8 cellular contexts compared by ENCODE assay signal in the genomic region with DNA sequence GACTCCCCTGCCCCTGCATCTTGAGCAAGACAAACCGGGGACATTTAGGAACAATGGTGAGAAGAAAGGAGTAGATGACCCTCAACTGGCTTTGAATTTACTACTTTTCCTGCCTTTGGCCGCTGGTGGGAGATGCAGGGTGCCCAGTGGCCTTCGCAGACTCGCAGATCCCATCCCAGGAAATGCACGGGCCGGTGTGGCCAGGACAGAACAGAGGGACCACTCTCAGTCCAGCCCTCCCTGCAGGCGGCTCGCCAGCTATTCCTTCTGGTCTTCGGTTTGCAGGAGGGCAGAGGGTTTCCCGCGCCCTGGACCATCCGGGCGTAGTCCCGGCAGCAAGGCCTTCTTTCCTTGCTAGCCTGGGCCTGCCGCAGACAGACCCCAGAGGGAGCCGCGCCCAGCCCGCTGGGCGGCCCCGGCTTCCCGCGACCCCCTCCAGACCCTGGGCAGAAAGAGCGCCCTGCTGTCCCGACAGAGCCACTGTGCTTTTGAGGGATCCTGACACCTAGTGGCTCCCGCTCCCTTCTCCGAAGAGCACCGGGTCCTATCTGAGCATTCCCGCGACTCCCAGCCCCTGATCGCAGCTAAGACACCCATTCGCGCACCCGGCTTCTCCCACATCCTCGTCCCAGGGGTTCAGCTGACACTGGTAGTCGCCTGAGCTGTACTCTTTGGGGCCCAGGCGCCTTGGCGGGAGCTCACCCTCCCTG. TPM values are rescaled to one million over a fixed set of nuclear protein-coding genes. Genes with fewer than 3 reads are reported as not detected.
A peak's percentile ranks its signal among the peaks of the same experiment; 100 is the strongest.
DNase-seq lines count a peak whose midpoint lies in the region; ATAC-seq, FAIRE-seq and TF ChIP-seq lines count a peak whose summit lies in the region.
"Had no signal": no experiment of that assay in that cellular context is flagged by ENCODE, and none has a peak within 500 bp of the region (broad histone marks: within the 10 kb centered on the region; RNA-seq: fewer than 3 reads in every experiment).

No MANE protein-coding gene starts in this region.

- H3K4me2 ChIP-seq in GM23248 (ENCODE audit: unreplicated experiment): no peak overlapping the region

- no peak for TF ChIP-seq CTCF in pancreas (IDR thresholded peaks at IDR 0.05)

- intact Hi-C loops in pancreas (cut with DNase I): no loop called here

- H3F3A ChIP-seq in GM23248 (ENCODE audit: insufficient read depth): no peaks in the 10 kb centered on the region

- no peaks in the 10 kb centered on the region for H4K20me1 ChIP-seq in GM23248 (ENCODE audit: insufficient read depth)

- no peak overlapping the region for H2AFZ ChIP-seq in GM23248

- WGBS in GM23248 (ENCODE audit: low coverage in 1 of 2, low lambda C conversion rate in 2 of 2, missing lambda C conversion rate in 2 of 2), 2 experiments: 25 to 28% methylated on average over 27 to 36 of the region's 37 CpGs
- 44 to 49% methylated on average over 37 of the region's 37 CpGs for WGBS in pancreas, 2 donors

- ATAC-seq in pancreas: peak in 1 of 4 donors; percentile 11
- ATAC-seq in HG03571 (IDR thresholded peaks at IDR 0.05; ENCODE audit: unreplicated experiment): no peak
- ATAC-seq in HG03432 (IDR thresholded peaks at IDR 0.05; ENCODE audit: unreplicated experiment): no peak
- ATAC-seq in HG02870 (IDR thresholded peaks at IDR 0.05; ENCODE audit: unreplicated experiment): no peak
- ATAC-seq: K562 had no signal

- no peaks in the 10 kb centered on the region for H3K9me3 ChIP-seq in GM23248 (ENCODE audit: low read depth)
- H3K9me3 ChIP-seq in NT2/D1 (ENCODE audit: insufficient read depth, low read length): peaks cover 4% of the 10 kb centered on the region; the same call in 1 of the 2 replicates
- H3K9me3 ChIP-seq in pancreas: no peaks in the 10 kb centered on the region

- no peaks in the 10 kb centered on the region for H3K4me1 ChIP-seq in GM23248 (ENCODE audit: insufficient read depth)
- no peaks in the 10 kb centered on the region for H3K4me1 ChIP-seq in NT2/D1 (ENCODE audit: insufficient read depth, insufficient read length)
- H3K4me1 ChIP-seq in pancreas: peaks cover 11 to 14% (median 13%) of the 10 kb centered on the region in 3 donors

- no peak for FAIRE-seq in frontal cortex (lab: Jason Lieb, UNC)
- no peak for FAIRE-seq in pancreas (lab: Jason Lieb, UNC)
- FAIRE-seq: K562 had no signal

- DNase-seq in GM23248: peak; percentile 18
- peak; percentile 23 for DNase-seq in NT2/D1 (ENCODE audit: low read depth, low spot score)
- DNase-seq in frontal cortex (ENCODE audit: low spot score in 2 of 2): peak; percentile 49 to 58
- peak in 3 of 6 donors; percentile 46 to 75 (median 59) for DNase-seq in pancreas

- H3K36me3 ChIP-seq in GM23248 (ENCODE audit: low read depth) (no peaks in the 10 kb centered on the region), NT2/D1 (ENCODE audit: insufficient read depth, insufficient read length, low read length) (no peaks in the 10 kb centered on the region), pancreas (no peaks in the 10 kb centered on the region)

- H3K27me3 ChIP-seq in GM23248 (replicated peaks; ENCODE audit: insufficient read depth) (peaks cover 20% of the 10 kb centered on the region), NT2/D1 (ENCODE audit: insufficient read depth, insufficient read length) (peaks cover 17% of the 10 kb centered on the region), pancreas (no peaks in the 10 kb centered on the region)

- no peaks in the 10 kb centered on the region for H3K79me2 ChIP-seq in GM23248 (ENCODE audit: insufficient read depth)

- no peak overlapping the region for H3K4me3 ChIP-seq in GM23248
- H3K4me3 ChIP-seq in NT2/D1 (ENCODE audit: insufficient read length, low read depth): peak overlapping the region; percentile 56
- peak overlapping the region in 3 of 4 donors; percentile 8 to 70 (median 58) for H3K4me3 ChIP-seq in pancreas
- H3K4me3 ChIP-seq: K562 had no signal

- in situ Hi-C loops in GM23248 (cut with MboI): no loop called here

- no peak overlapping the region for H3K9ac ChIP-seq in GM23248
- H3K9ac ChIP-seq in NT2/D1 (ENCODE audit: insufficient read length, low read depth): peak overlapping the region; percentile 77

- H3K27ac ChIP-seq in GM23248 (no peak overlapping the region), pancreas (no peak overlapping the region)

- no peaks in the 10 kb centered on the region for H3K9me2 ChIP-seq in GM23248 (ENCODE audit: insufficient read depth)

RNA-seq across cellular contexts. Expression of gene CFAP90, which starts 1.2 kb away (rescaled TPM):
- 0.32 TPM in 1 of 2 replicates, not detected in the other for total RNA-seq in GM23248 (2014; rRNA removed; shearing (Covaris generic))
- 0.10 and 0.19 TPM in 2 replicates for polyA plus RNA-seq in GM23248 (2016; fragmentation: Nextera tagmentation; extraction: Ambion mirVana)
- 4.5 TPM for total RNA-seq in frontal cortex
- 1 to 10 TPM in 3 of 6 donors, under 1 TPM in 3; 0.61 to 1.7 (median 1.1) TPM for total RNA-seq in pancreas
- polyA plus RNA-seq in pancreas: 1 to 10 TPM; 2.1 to 7.4 TPM
- total RNA-seq: K562 had no signal
- polyA plus RNA-seq: K562 had no signal

RNA-seq across cellular contexts. Expression of gene FASTKD3, which starts 19.1 kb away (rescaled TPM):
- total RNA-seq in GM23248 (2014; rRNA removed; shearing (Covaris generic)): 9.3 and 23.9 TPM in 2 replicates
- polyA plus RNA-seq in GM23248 (2016; fragmentation: Nextera tagmentation; extraction: Ambion mirVana): 9.1 and 10.6 TPM in 2 replicates
- total RNA-seq in frontal cortex: 18.8 TPM
- total RNA-seq in pancreas: 1 to 10 TPM; 1.8 to 6.6 (median 2.6) TPM
- polyA plus RNA-seq in pancreas: 10 to 100 TPM in 1 of 2 donors, 1 to 10 TPM in 1; 8.4 to 10.3 TPM

RNA-seq across cellular contexts. Expression of gene MTRR, which starts 19.3 kb away (rescaled TPM):
- total RNA-seq in GM23248 (2014; rRNA removed; shearing (Covaris generic)): 29.3 and 44.0 TPM in 2 replicates
- polyA plus RNA-seq in GM23248 (2016; fragmentation: Nextera tagmentation; extraction: Ambion mirVana) (27.4 and 27.6 TPM in 2 replicates), pancreas (10 to 100 TPM in 1 of 2 donors, 1 to 10 TPM in 1; 6.8 to 15.1 TPM)
- total RNA-seq in frontal cortex (18.3 TPM), pancreas (10 to 100 TPM; 18.4 to 27.8 (median 20.2) TPM)
